In the genomic region with DNA sequence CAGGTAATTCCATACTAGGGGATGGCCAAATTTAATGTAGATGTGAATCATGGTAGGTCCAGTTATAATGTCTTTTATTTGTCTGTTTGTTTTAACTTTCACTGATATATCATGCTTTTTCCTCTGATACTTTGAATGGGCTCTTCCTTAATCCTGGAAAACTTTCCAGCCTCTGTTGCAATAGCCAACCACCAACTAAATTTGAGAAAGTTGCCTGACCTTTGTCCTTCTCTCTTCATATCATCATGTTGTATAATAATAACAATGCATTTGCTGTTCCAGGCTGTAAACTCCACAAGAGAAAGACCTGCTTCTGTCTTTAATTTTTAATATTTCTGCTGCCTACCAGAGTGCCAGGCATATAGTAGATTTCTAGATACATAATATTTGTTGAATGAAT, we compare ENCODE assay signal across 20 cellular contexts.
"Had no signal": no experiment of that assay in that cellular context is flagged by ENCODE, and none has a peak within 500 bp of the region (broad histone marks: within the 10 kb centered on the region; RNA-seq: fewer than 3 reads in every experiment).

No MANE protein-coding gene starts in this region.

- DNase-seq: islet precursor cell; mesendoderm; naive thymus-derived CD4-positive, alpha-beta T cell; ovary; stimulated activated CD4-positive, alpha-beta T cell treated with anti-CD3 and anti-CD28 coated beads, Interleukin-4, amount 100 ng/mL, for 24 hours; stimulated activated naive CD4-positive, alpha-beta T cell; trophoblast cell; upper lobe of right lung had no signal

- H3K79me2 ChIP-seq: hepatocyte had no signal

- H3K27me3 ChIP-seq: hepatocyte, left lung, ovary, right atrium auricular region, spleen, suprapubic skin, tibial artery, upper lobe of right lung had no signal

- H3K27ac ChIP-seq: hepatocyte, left lung, ovary, skin epidermis, spleen, suprapubic skin, upper lobe of right lung had no signal

- H2AFZ ChIP-seq: hepatocyte had no signal

- H3K36me3 ChIP-seq: left lung, ovary, right atrium auricular region, spleen, suprapubic skin, thoracic aorta, tibial artery, upper lobe of right lung had no signal

- H3K4me1 ChIP-seq: left lung, spleen, suprapubic skin, upper lobe of right lung had no signal

- ATAC-seq: left lung; naive thymus-derived CD4-positive, alpha-beta T cell; natural killer cell treated with Interleukin-12 subunit alpha and Interleukin-12 subunit beta and Interleukin-15 and Interleukin-18, amount 100 ng/mL, for 72 hours; sciatic nerve; stimulated activated effector memory CD8-positive, alpha-beta T cell treated with anti-CD3 and anti-CD28 coated beads, Interleukin-12 subunit alpha, Interleukin-12 subunit beta, amount 100 ng/mL, for 72 hours; upper lobe of right lung had no signal

- H3K9me3 ChIP-seq: left lung, ovary, right atrium auricular region, thoracic aorta, tibial artery, upper lobe of right lung had no signal

- H3K4me3 ChIP-seq: hepatocyte, left lung, lung, ovary, right atrium auricular region, skin epidermis, spleen, suprapubic skin, thoracic aorta, tibial artery, upper lobe of right lung had no signal

- H3K4me2 ChIP-seq: hepatocyte had no signal
